In the genomic region with DNA sequence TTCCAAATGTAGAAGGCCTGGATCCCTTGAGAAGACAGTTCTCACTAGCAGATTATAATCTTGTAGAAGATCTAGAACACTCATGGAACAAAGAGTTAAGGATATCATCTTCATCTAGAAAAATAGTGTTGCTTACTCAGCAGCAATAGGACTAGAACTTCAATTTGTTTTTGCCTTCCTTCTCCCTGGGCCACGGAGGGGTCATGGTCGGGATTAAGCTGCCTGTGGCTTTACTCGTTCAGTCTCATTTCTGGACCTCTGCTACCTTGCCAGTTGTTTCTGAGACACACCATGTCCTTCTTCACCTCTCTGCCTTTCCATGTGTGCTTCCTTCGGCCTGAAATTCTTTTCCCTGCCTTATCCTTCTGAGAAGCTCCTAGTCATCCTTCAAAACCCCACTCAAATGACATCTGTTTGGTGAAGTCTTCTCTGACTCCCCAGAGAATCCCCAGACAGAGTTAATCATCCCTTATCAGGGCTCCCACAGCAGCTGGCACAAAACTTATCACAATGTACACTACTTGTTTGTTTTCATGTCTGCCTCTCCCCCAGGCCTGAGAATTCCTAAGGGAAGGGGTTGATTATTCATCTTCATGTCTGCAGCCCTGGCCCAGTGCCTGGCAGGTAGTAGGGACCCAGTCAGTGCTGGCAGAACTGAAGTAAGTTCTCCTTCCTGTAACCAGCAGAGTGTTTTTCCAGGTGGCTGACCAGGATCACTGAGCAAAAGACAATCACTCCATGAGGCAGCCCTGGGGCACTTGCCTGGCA, we compare ENCODE assay signal across 1 cellular context.
TF ChIP-seq lines count a peak whose summit lies in the region.

No MANE protein-coding gene starts in this region.

TF ChIP-seq in HepG2, 621 proteins besides CTCF, POLR2A, EP300 and RAD21:
- TF ChIP-seq MAFK (conservative IDR thresholded peaks at IDR 0.05 in 1 of 2, IDR thresholded peaks at IDR 0.05 in 1 of 2; ENCODE audit: low read length in 2 of 2) (0 out of 4 replicates have a peak, but pooled peaks of 1 of the 2 experiments have one; percentile 15), SKI (IDR thresholded peaks at IDR 0.05; ENCODE audit: partially characterized antibody) (peak; percentile 55), RXRB (CRISPR knock-in tag; IDR thresholded peaks at IDR 0.05; ENCODE audit: borderline replicate concordance) (no peak), SOX13 (IDR thresholded peaks at IDR 0.05) (no peak), SOX13 (CRISPR knock-in tag; conservative IDR thresholded peaks at IDR 0.05 in 1 of 2, IDR thresholded peaks at IDR 0.05 in 1 of 2) (peak in 1 of 2 experiments; percentile 39; a peak in 1 of 4 replicates), RFX3 (CRISPR knock-in tag; IDR thresholded peaks at IDR 0.05) (no peak), LCORL (IDR thresholded peaks at IDR 0.05) (no peak), LCORL (CRISPR knock-in tag; IDR thresholded peaks at IDR 0.05) (no peak), FOSL2 (CRISPR knock-in tag; IDR thresholded peaks at IDR 0.05) (peak; percentile 43), ZNF879 (CRISPR knock-in tag; IDR thresholded peaks at IDR 0.05) (no peak), MAX (IDR thresholded peaks at IDR 0.05) (no peak), HNRNPH1 (optimal IDR thresholded peaks at IDR 0.05; ENCODE audit: low read depth, low read length) (no peak), TFAP4 (IDR thresholded peaks at IDR 0.05; ENCODE audit: borderline replicate concordance, low read depth) (peak; percentile 21; the same call in 1 of the 2 replicates), ZBTB2 (CRISPR knock-in tag; IDR thresholded peaks at IDR 0.05; ENCODE audit: low read depth) (no peak), RFXANK (CRISPR knock-in tag; IDR thresholded peaks at IDR 0.05) (no peak), ZFP36L1 (CRISPR knock-in tag; IDR thresholded peaks at IDR 0.05) (no peak), DMAP1 (CRISPR knock-in tag; IDR thresholded peaks at IDR 0.05) (no peak), BCL6 (CRISPR knock-in tag; IDR thresholded peaks at IDR 0.05) (peak; percentile 21; the same call in 1 of the 2 replicates), SMAD3 (CRISPR knock-in tag; IDR thresholded peaks at IDR 0.05) (no peak), ZNF296 (CRISPR knock-in tag; conservative IDR thresholded peaks at IDR 0.05) (no peak)
- TF ChIP-seq, protein P1, sequence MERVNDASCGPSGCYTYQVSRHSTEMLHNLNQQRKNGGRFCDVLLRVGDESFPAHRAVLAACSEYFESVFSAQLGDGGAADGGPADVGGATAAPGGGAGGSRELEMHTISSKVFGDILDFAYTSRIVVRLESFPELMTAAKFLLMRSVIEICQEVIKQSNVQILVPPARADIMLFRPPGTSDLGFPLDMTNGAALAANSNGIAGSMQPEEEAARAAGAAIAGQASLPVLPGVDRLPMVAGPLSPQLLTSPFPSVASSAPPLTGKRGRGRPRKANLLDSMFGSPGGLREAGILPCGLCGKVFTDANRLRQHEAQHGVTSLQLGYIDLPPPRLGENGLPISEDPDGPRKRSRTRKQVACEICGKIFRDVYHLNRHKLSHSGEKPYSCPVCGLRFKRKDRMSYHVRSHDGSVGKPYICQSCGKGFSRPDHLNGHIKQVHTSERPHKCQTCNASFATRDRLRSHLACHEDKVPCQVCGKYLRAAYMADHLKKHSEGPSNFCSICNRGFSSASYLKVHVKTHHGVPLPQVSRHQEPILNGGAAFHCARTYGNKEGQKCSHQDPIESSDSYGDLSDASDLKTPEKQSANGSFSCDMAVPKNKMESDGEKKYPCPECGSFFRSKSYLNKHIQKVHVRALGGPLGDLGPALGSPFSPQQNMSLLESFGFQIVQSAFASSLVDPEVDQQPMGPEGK (CRISPR knock-in tag; IDR thresholded peaks at IDR 0.05), result peak; percentile 86
